ENCODE assay signal across 9 cellular contexts in the genomic region with DNA sequence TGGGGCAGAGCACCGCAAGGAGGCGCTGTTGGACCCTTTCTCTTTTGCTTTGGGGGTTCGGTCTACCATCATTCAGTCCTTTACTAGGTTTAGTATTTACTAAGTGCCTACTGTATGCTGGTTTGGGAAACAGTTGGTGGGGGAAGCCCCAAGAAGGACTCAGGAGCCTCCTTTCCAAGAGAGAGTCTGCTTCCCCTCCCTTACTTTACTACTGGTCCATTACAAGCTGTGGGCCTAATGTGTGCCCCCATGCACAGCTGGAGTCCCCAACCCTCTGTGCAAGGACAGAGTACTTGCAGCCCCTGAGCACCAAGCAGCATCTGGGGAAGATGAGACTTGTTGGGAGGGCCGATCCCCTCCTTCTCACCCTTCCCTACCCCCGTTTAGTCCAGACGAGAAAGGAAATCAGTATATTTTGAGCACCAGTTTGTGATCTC. TPM values are rescaled to one million over a fixed set of nuclear protein-coding genes. Genes with fewer than 3 reads are reported as not detected.
A peak's percentile ranks its signal among the peaks of the same experiment; 100 is the strongest.
DNase-seq lines count a peak whose midpoint lies in the region; ATAC-seq and TF ChIP-seq lines count a peak whose summit lies in the region.
"Had no signal": no experiment of that assay in that cellular context is flagged by ENCODE, and none has a peak within 500 bp of the region (broad histone marks: within the 10 kb centered on the region; RNA-seq: fewer than 3 reads in every experiment).

No MANE protein-coding gene starts in this region.

- no peaks in the 10 kb centered on the region for H3K9me3 Mint-ChIP-seq in CD14-positive monocyte
- no peaks in the 10 kb centered on the region for H3K9me3 Mint-ChIP-seq in memory B cell

- ATAC-seq in GM19351 (IDR thresholded peaks at IDR 0.05; ENCODE audit: unreplicated experiment) (peak; percentile 11), T-helper 17 cell (peak; percentile 17), memory B cell (ENCODE audit: low read depth) (peak; percentile 6)

- intact Hi-C loops in CD14-positive monocyte (cut with micrococcal nuclease), result loop anchor here (2.0 to 5.0 kb wide), 4 partner anchors 72 to 234 kb away; a partner anchor contains a TSS

- H3K27ac Mint-ChIP-seq in CD14-positive monocyte (peak overlapping the region; percentile 82 to 91 (median 87)), T-helper 17 cell (peak overlapping the region; percentile 93), memory B cell (peak overlapping the region; percentile 93)

- H3K4me3 Mint-ChIP-seq in CD14-positive monocyte, result peak overlapping the region; percentile 97 to 98
- H3K4me3 Mint-ChIP-seq in T-helper 17 cell, result peak overlapping the region; percentile 99
- peak overlapping the region; percentile 99 for H3K4me3 Mint-ChIP-seq in memory B cell

- no peaks in the 10 kb centered on the region for H3K9me3 ChIP-seq in T-helper 17 cell (ENCODE audit: control insufficient read depth, low read length, poor library complexity, severe bottlenecking)

- H3K4me1 Mint-ChIP-seq in CD14-positive monocyte (peaks cover 55% of the 10 kb centered on the region), T-helper 17 cell (peaks cover 36% of the 10 kb centered on the region), memory B cell (peaks cover 20% of the 10 kb centered on the region)

- TF ChIP-seq CTCF in CD14-positive monocyte (IDR thresholded peaks at IDR 0.05), result peak; percentile 39

- DNase-seq in CD14-positive monocyte (ENCODE audit: low spot score) (no peak), HK-2 (ENCODE audit: unreplicated experiment) (peak; percentile 66), T-helper 17 cell (peak in 1 of 3 donors; percentile 91), cerebellar cortex (ENCODE audit: low spot score) (peak; percentile 85), memory B cell (ENCODE audit: low spot score in 2 of 2) (peak; percentile 87 to 93), occipital lobe (lab: John Stamatoyannopoulos, UW) (no peak)
- peak; percentile 65 to 81 for DNase-seq in stimulated activated CD8-positive, alpha-beta memory T cell treated with anti-CD3 and anti-CD28 coated beads, Interleukin-4, amount 100 ng/mL, for 1 hour (ENCODE audit: low read depth in 2 of 2, low spot score in 1 of 2)

- H3K36me3 Mint-ChIP-seq in CD14-positive monocyte, result peaks cover 0 to 8% of the 10 kb centered on the region in 2 donors
- peaks cover 5% of the 10 kb centered on the region for H3K36me3 Mint-ChIP-seq in T-helper 17 cell (ENCODE audit: low read depth)
- peaks cover 5% of the 10 kb centered on the region for H3K36me3 Mint-ChIP-seq in memory B cell

- H3K27me3 Mint-ChIP-seq in CD14-positive monocyte (ENCODE audit: low read depth in 3 of 3), result peaks cover 0 to 2% (median 0%) of the 10 kb centered on the region in 3 donors
- H3K27me3 Mint-ChIP-seq in T-helper 17 cell, result no peaks in the 10 kb centered on the region
- H3K27me3 Mint-ChIP-seq in memory B cell, result no peaks in the 10 kb centered on the region

RNA-seq across cellular contexts. Expression of a gene that starts 0.9 kb away (rescaled TPM):
- 100 to 1,000 TPM; 268 to 284 TPM for polyA plus RNA-seq in CD14-positive monocyte
- total RNA-seq in T-helper 17 cell, result 10 to 100 TPM; 58.9 to 64.1 TPM
- 46.6 TPM for total RNA-seq in occipital lobe

RNA-seq across cellular contexts. Expression of a gene that starts 29.1 kb away (rescaled TPM):
- polyA plus RNA-seq in CD14-positive monocyte, result 10 to 100 TPM in 1 of 2 donors, 1 to 10 TPM in 1; 8.5 to 10.8 TPM
- total RNA-seq in T-helper 17 cell (under 1 TPM in 1 of 2 donors, not detected in 1; 0.57 TPM), occipital lobe (9.0 TPM)
- total RNA-seq: activated CD8-positive, alpha-beta memory T cell treated with anti-CD3 and anti-CD28 coated beads for 36 hours had no signal

RNA-seq across cellular contexts. Expression of a gene that starts 31.0 kb away (rescaled TPM):
- polyA plus RNA-seq in CD14-positive monocyte, result not detected
- total RNA-seq in T-helper 17 cell (not detected), occipital lobe (not detected)
- total RNA-seq: activated CD8-positive, alpha-beta memory T cell treated with anti-CD3 and anti-CD28 coated beads for 36 hours had no signal

RNA-seq across cellular contexts. Expression of a gene that starts 37.8 kb away (rescaled TPM):
- polyA plus RNA-seq in CD14-positive monocyte, result 10 to 100 TPM; 58.3 to 62.1 TPM
- total RNA-seq in T-helper 17 cell (10 to 100 TPM; 17.0 to 19.1 TPM), occipital lobe (33.1 TPM)

RNA-seq across cellular contexts. Expression of a gene that starts 52.8 kb away (rescaled TPM):
- 1 to 10 TPM; 5.4 to 5.8 TPM for polyA plus RNA-seq in CD14-positive monocyte
- 1 to 10 TPM; 7.8 to 8.0 TPM for total RNA-seq in T-helper 17 cell
- total RNA-seq in occipital lobe, result 0.94 TPM

Comparison
In these comparisons a context has a peak if more than half of its experiments do, and no peak if none do; other contexts are left out.
1. DNase-seq: peak in HK-2 (single experiment), cerebellar cortex (single experiment), memory B cell (2 of 2) and stimulated activated CD8-positive, alpha-beta memory T cell treated with anti-CD3 and anti-CD28 coated beads, Interleukin-4, amount 100 ng/mL, for 1 hour (2 of 2); none in CD14-positive monocyte (single experiment) and occipital lobe (single experiment).
2. Peak in every context shown above with its lines, with median percentiles within 50 percentile points of each other: H3K27ac Mint-ChIP-seq, H3K4me3 Mint-ChIP-seq and ATAC-seq.